Comparison of ENCODE assay signal across 8 cellular contexts in the genomic region with DNA sequence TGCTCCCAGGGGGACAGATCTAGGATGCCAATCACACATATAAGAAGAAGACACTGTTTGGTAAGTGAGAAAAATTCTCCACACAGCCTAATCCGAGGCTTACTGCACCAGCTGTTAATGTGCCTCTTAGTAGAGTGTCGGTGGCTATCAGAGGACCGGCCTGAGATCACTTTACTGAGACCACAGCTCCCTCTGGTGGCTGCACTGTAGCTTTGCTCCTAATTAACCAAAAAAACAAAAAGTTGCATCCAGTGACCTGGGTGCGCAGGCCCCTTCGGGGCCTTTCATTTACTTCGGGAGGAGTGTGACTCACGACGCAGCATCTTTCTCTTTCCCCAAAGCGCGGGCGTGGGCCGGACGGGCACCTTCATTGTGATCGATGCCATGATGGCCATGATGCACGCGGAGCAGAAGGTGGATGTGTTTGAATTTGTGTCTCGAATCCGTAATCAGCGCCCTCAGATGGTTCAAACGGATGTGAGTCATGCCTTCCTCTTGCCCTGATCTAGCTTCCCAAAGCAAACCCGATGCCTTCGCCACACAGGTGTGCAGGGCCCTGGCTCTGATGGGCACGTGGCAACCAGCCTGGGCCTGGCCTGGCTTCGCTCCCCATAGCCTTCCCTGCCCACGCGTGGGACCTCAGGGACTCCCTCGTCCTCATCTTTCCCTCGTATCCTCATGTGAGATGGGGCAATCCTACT. TPM values are rescaled to one million over a fixed set of nuclear protein-coding genes. Genes with fewer than 3 reads are reported as not detected.
DNase-seq lines count a peak whose midpoint lies in the region; ATAC-seq, FAIRE-seq and TF ChIP-seq lines count a peak whose summit lies in the region.

No MANE protein-coding gene starts in this region.

- no peak overlapping the region for H3K4me3 Mint-ChIP-seq in activated CD4-positive, alpha-beta T cell treated with anti-CD3 and anti-CD28 coated beads, Interleukin-2, amount 10 ng/mL, durations not matched to agents 24 days and 14 days

- H3K27ac Mint-ChIP-seq in activated CD4-positive, alpha-beta T cell treated with anti-CD3 and anti-CD28 coated beads, Interleukin-2, amount 10 ng/mL, durations not matched to agents 24 days and 14 days = peak overlapping the region; percentile 34

- no peaks in the 10 kb centered on the region for H3K27me3 ChIP-seq in lower lobe of right lung (ENCODE audit: low read depth)

- H3K4me1 ChIP-seq in lower lobe of right lung = peaks cover 23% of the 10 kb centered on the region

- peak; percentile 35 for FAIRE-seq in A204.1 (lab: Jason Lieb, UNC)

- peak; percentile 79 for TF ChIP-seq CTCF in lower lobe of right lung (IDR thresholded peaks at IDR 0.05)

- peaks cover 76% of the 10 kb centered on the region for H3K36me3 Mint-ChIP-seq in activated CD4-positive, alpha-beta T cell treated with anti-CD3 and anti-CD28 coated beads, Interleukin-2, amount 10 ng/mL, durations not matched to agents 24 days and 14 days (ENCODE audit: low read depth)

- no peaks in the 10 kb centered on the region for H3K9me3 ChIP-seq in lower lobe of right lung

- no peaks in the 10 kb centered on the region for H3K27me3 Mint-ChIP-seq in activated CD4-positive, alpha-beta T cell treated with anti-CD3 and anti-CD28 coated beads, Interleukin-2, amount 10 ng/mL, durations not matched to agents 24 days and 14 days

- no peaks in the 10 kb centered on the region for H3K9me3 Mint-ChIP-seq in activated CD4-positive, alpha-beta T cell treated with anti-CD3 and anti-CD28 coated beads, Interleukin-2, amount 10 ng/mL, durations not matched to agents 24 days and 14 days

- no peak overlapping the region for H3K27ac ChIP-seq in lower lobe of right lung

- H3K4me3 ChIP-seq in lower lobe of right lung = no peak overlapping the region

- peak; percentile 52 for ATAC-seq in GM18502 (IDR thresholded peaks at IDR 0.05; ENCODE audit: poor library complexity, unreplicated experiment)
- peak; percentile 39 for ATAC-seq in HG03175 (IDR thresholded peaks at IDR 0.05; ENCODE audit: unreplicated experiment)
- peak; percentile 71 to 74 for ATAC-seq in lower lobe of right lung

- DNase-seq in NCI-H510A treated with DMSO at 0.1 percent for 48 hours (lab: John Stamatoyannopoulos, UW) = peak; percentile 70
- peak; percentile 92 for DNase-seq in activated CD4-positive, alpha-beta T cell treated with anti-CD3 and anti-CD28 coated beads, Interleukin-2, amount 10 ng/mL, durations not matched to agents 24 days and 14 days
- peak; percentile 42 for DNase-seq in dedifferentiated amniotic fluid mesenchymal stem cell (ENCODE audit: extremely low spot score)
- DNase-seq in lower lobe of right lung = peak; percentile 70
- DNase-seq in stimulated activated CD8-positive, alpha-beta memory T cell treated with anti-CD3 and anti-CD28 coated beads, Interleukin-12 subunit alpha, Interleukin-12 subunit beta, amount 100 ng/mL, for 1 hour (ENCODE audit: low read depth) = peak; percentile 76

- H3K4me1 Mint-ChIP-seq in activated CD4-positive, alpha-beta T cell treated with anti-CD3 and anti-CD28 coated beads, Interleukin-2, amount 10 ng/mL, durations not matched to agents 24 days and 14 days = peaks cover 34% of the 10 kb centered on the region

- intact Hi-C loops in activated CD4-positive, alpha-beta T cell treated with anti-CD3 and anti-CD28 coated beads, Interleukin-2, amount 10 ng/mL, durations not matched to agents 24 days and 14 days (cut with micrococcal nuclease) = loop anchor here (1.0 to 2.0 kb wide), 3 partner anchors 34 to 355 kb away; no protein-coding TSS in a partner anchor
- intact Hi-C loops in lower lobe of right lung (cut with DNase I) = no loop called here

- peaks cover 99% of the 10 kb centered on the region for H3K36me3 ChIP-seq in lower lobe of right lung

RNA-seq across cellular contexts. Expression of a gene that starts 56.7 kb away (rescaled TPM):
- 161 and 164 TPM in 2 replicates for total RNA-seq in activated CD4-positive, alpha-beta T cell treated with anti-CD3 and anti-CD28 coated beads, Interleukin-2, amount 10 ng/mL, durations not matched to agents 24 days and 14 days
- 4.8 TPM for total RNA-seq in lower lobe of right lung

Comparison
In these comparisons a context has a peak if more than half of its experiments do, and no peak if none do; other contexts are left out.
1. DNase-seq: peak in every context shown above with its lines; median percentile 92 in activated CD4-positive, alpha-beta T cell treated with anti-CD3 and anti-CD28 coated beads, Interleukin-2, amount 10 ng/mL, durations not matched to agents 24 days and 14 days; 76 in stimulated activated CD8-positive, alpha-beta memory T cell treated with anti-CD3 and anti-CD28 coated beads, Interleukin-12 subunit alpha, Interleukin-12 subunit beta, amount 100 ng/mL, for 1 hour; 70 in NCI-H510A treated with DMSO at 0.1 percent for 48 hours; 70 in lower lobe of right lung; 42 in dedifferentiated amniotic fluid mesenchymal stem cell.
2. RNA of a gene that starts 56.7 kb away (total RNA-seq): 161 to 164 TPM in activated CD4-positive, alpha-beta T cell treated with anti-CD3 and anti-CD28 coated beads, Interleukin-2, amount 10 ng/mL, durations not matched to agents 24 days and 14 days; 4.8 TPM in lower lobe of right lung (single experiment); every median in the first group is over 10 times any median in the second.
3. Peak in every context shown above with its lines, with median percentiles within 50 percentile points of each other: ATAC-seq.